8 cellular contexts compared by ENCODE assay signal in genomic region chr4:114549638-114550037, GRCh38. TPM values are rescaled to one million over a fixed set of nuclear protein-coding genes. Genes with fewer than 3 reads are reported as not detected.
"Had no signal": no experiment of that assay in that cellular context is flagged by ENCODE, and none has a peak within 500 bp of the region (broad histone marks: within the 10 kb centered on the region; RNA-seq: fewer than 3 reads in every experiment).

No MANE protein-coding gene starts in this region.

- H3K27ac ChIP-seq: HL-60 had no signal

- H3K4me3 ChIP-seq: GM23338 had no signal

- ATAC-seq: GM23338, HepG2 had no signal

- H3K36me3 Mint-ChIP-seq: IgD-negative memory B cell had no signal

- H3K4me2 ChIP-seq: GM23338 had no signal

- H3K4me1 Mint-ChIP-seq: GM23338, H9, IgD-negative memory B cell had no signal

- H3K4me3 Mint-ChIP-seq: GM23338, H9, HFFc6, IgD-negative memory B cell had no signal

- H2AFZ ChIP-seq: GM23338 had no signal

- H3K27ac Mint-ChIP-seq: GM23338, H9, HFFc6, IgD-negative memory B cell had no signal

- DNase-seq: H9, HCEC 1CT, HFFc6 had no signal

- H3K27me3 Mint-ChIP-seq: IgD-negative memory B cell had no signal

RNA-seq across cellular contexts. Expression of gene UGT8, which starts 49.0 kb away (rescaled TPM):
- total RNA-seq: HepG2, HFFc6, HT1080 had no signal
- polyA plus RNA-seq: HepG2 had no signal
